Comparison of ENCODE assay signal across 8 cellular contexts in genomic region chr5:149990518-149991376, GRCh38. TPM values are rescaled to one million over a fixed set of nuclear protein-coding genes. Genes with fewer than 3 reads are reported as not detected.
DNase-seq lines count a peak whose midpoint lies in the region; ATAC-seq and TF ChIP-seq lines count a peak whose summit lies in the region.

No MANE protein-coding gene starts in this region.

- H3K9me3 ChIP-seq in A673 (ENCODE audit: low read depth, low read length, poor library complexity, severe bottlenecking), result no peaks in the 10 kb centered on the region

- peak overlapping the region; percentile 17 for H3K27ac ChIP-seq in A673 (ENCODE audit: low read depth, low read length, poor library complexity, severe bottlenecking)

- no TSS peak for BruUV-seq in A673 (replicated peaks; lab: Mats Ljungman, UMichigan)

- peak; percentile 93 for TF ChIP-seq CTCF in A673 (conservative IDR thresholded peaks at IDR 0.05; ENCODE audit: low read depth, low read length)

- CTCF ChIA-PET in A673 (lab: Charles Lee), result interaction anchor here (0.6 to 4.9 kb wide), 14 partner anchors 10 to 354 kb away, joined by 3 to 46 read pairs (median 4); partner anchors contain the start of genes HMGXB3, SLC26A2 and TIGD6

- POLR2A ChIA-PET in A673 (lab: Charles Lee; ENCODE audit: low non-redundant PET), result no interaction called here

- peaks cover 22% of the 10 kb centered on the region for H3K36me3 ChIP-seq in A673 (ENCODE audit: insufficient read depth, low read length, poor library complexity, severe bottlenecking)

- intact Hi-C loops in A673 (cut with micrococcal nuclease; ENCODE audit: unreplicated experiment), result loop anchor here (1.0 to 5.0 kb wide), 3 partner anchors 153 to 353 kb away; no protein-coding TSS in a partner anchor

- DNase-seq in A673 (ENCODE audit: low spot score), result peak; percentile 90
- DNase-seq in NCI-H748 treated with DMSO at 0.1 percent for 48 hours (lab: John Stamatoyannopoulos, UW), result peak; percentile 78
- DNase-seq in activated CD4-positive, alpha-beta T cell treated with anti-CD3 and anti-CD28 coated beads, Interleukin-2, amount 50 U/mL, for 4 hours, result peak; percentile 66 to 68
- peak; percentile 70 for DNase-seq in ecto neural progenitor cell (ENCODE audit: low spot score)
- peak; percentile 80 to 84 for DNase-seq in lung microvascular endothelial cell (ENCODE audit: low read depth in 2 of 2)
- DNase-seq in stimulated activated CD8-positive, alpha-beta memory T cell treated with anti-CD3 and anti-CD28 coated beads, Interleukin-4, amount 100 ng/mL, for 1 hour (ENCODE audit: low read depth in 2 of 2, low spot score in 1 of 2), result peak; percentile 2 to 52

- H3K4me3 ChIP-seq in A673 (ENCODE audit: low read depth, low read length, poor library complexity, severe bottlenecking), result no peak overlapping the region

- H3K4me1 ChIP-seq in A673 (ENCODE audit: insufficient read depth, low read length, poor library complexity, severe bottlenecking), result peaks cover 32% of the 10 kb centered on the region

- peak; percentile 64 for ATAC-seq in GM18858 (IDR thresholded peaks at IDR 0.05; ENCODE audit: unreplicated experiment)
- peak; percentile 73 for ATAC-seq in HG03460 (IDR thresholded peaks at IDR 0.05; ENCODE audit: unreplicated experiment)

- no peaks in the 10 kb centered on the region for H3K27me3 ChIP-seq in A673 (replicated peaks; ENCODE audit: insufficient read depth, low read depth, low read length, poor library complexity)

RNA-seq across cellular contexts. Expression of gene TIGD6, which starts 9.7 kb away (rescaled TPM):
- 7.3 and 7.5 TPM in 2 replicates for total RNA-seq in A673 (2021)
- total RNA-seq in lung microvascular endothelial cell, result 2.6 and 5.6 TPM in 2 replicates

RNA-seq across cellular contexts. Expression of gene HMGXB3, which starts 9.8 kb away (rescaled TPM):
- total RNA-seq in A673 (2021), result 52.6 and 55.6 TPM in 2 replicates
- 20.3 and 29.8 TPM in 2 replicates for total RNA-seq in lung microvascular endothelial cell

RNA-seq across cellular contexts. Expression of gene SLC26A2, which starts 30.2 kb away (rescaled TPM):
- 83.0 and 96.6 TPM in 2 replicates for total RNA-seq in A673 (2021)
- 17.9 and 18.8 TPM in 2 replicates for total RNA-seq in lung microvascular endothelial cell

RNA-seq across cellular contexts. Expression of gene PDE6A, which starts 46.2 kb away (rescaled TPM):
- total RNA-seq in A673 (2021) (0.39 and 0.49 TPM in 2 replicates), lung microvascular endothelial cell (under 0.01 TPM in 1 of 2 replicates, not detected in the other)

Comparison
In these comparisons a context has a peak if more than half of its experiments do, and no peak if none do; other contexts are left out.
1. DNase-seq: peak in every context shown above with its lines; median percentile 90 in A673; 82 in lung microvascular endothelial cell; 78 in NCI-H748 treated with DMSO at 0.1 percent for 48 hours; 70 in ecto neural progenitor cell; 67 in activated CD4-positive, alpha-beta T cell treated with anti-CD3 and anti-CD28 coated beads, Interleukin-2, amount 50 U/mL, for 4 hours; 27 in stimulated activated CD8-positive, alpha-beta memory T cell treated with anti-CD3 and anti-CD28 coated beads, Interleukin-4, amount 100 ng/mL, for 1 hour.